Comparison of ENCODE assay signal across 25 cellular contexts in the genomic region with DNA sequence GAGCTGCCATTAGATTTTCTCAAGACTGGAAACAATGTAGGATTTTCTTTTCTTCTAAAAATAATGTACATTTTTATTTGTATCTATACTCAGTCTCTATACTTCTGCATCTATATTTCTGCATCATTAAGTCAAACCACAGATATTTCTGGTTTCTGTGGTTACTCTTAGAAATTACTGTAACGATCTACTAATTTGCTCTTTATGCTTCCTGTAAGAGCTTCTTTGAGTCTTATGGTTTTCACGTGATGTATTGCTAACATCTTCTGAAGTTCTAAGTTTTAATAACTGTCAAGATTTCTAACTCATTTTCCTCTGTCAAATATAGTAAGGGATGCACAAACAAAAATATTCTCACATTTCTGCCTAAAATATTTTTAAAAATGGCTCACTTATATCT.
"Had no signal": no experiment of that assay in that cellular context is flagged by ENCODE, and none has a peak within 500 bp of the region (broad histone marks: within the 10 kb centered on the region; RNA-seq: fewer than 3 reads in every experiment).

No MANE protein-coding gene starts in this region.

- H3K36me3 ChIP-seq: SJSA1 had no signal

- H3K27ac ChIP-seq: HL-60, KMS-11, SJSA1 had no signal

- H3K9ac ChIP-seq: KMS-11, SK-N-SH had no signal

- H3K27me3 ChIP-seq: SJSA1 had no signal

- H3K4me2 ChIP-seq: KMS-11, SK-N-SH had no signal

- H3K9me3 ChIP-seq: SJSA1, SK-N-SH had no signal

- H3K4me3 ChIP-seq: K562, SJSA1 had no signal

- DNase-seq: NCI-H1092; NCI-H1105 treated with DMSO at 0.1 percent for 48 hours; NCI-H1417 treated with DMSO at 0.1 percent for 48 hours; NCI-H187; NCI-H2029; NCI-H2081 treated with DMSO at 0.1 percent for 48 hours; NCI-H2171; NCI-H226; NCI-H446; NCI-H510A; NCI-H524 treated with DMSO at 0.1 percent for 48 hours; NCI-H774; NK-92 treated with Interleukin-12 subunit alpha and Interleukin-12 subunit beta, amount 100 ng/mL, for 24 hours; Right ventricle myocardium superior; RPMI8226; SIG-M5; SK-N-SH; SW 1271; T-cell had no signal

- ATAC-seq: K562, T-cell had no signal

- H3K4me1 ChIP-seq: SJSA1 had no signal

- FAIRE-seq: HTR-8/SVneo, K562, RCC 7860 had no signal
